1 cellular context compared by ENCODE assay signal in genomic region chrX:64975989-64976672, GRCh38.
TF ChIP-seq lines count a peak whose summit lies in the region.

TSS of gene ZC4H2 (minus strand) at chrX:64976450. CDS start at chrX:64976377, 73 bp downstream.

TF ChIP-seq in HepG2, 621 proteins besides CTCF, POLR2A, EP300 and RAD21 (continued from another document):
- peak; percentile 16; the same call in 1 of the 2 replicates for TF ChIP-seq ARID4A (CRISPR knock-in tag; IDR thresholded peaks at IDR 0.05; ENCODE audit: borderline replicate concordance)
- no peak for TF ChIP-seq FOSL1 (CRISPR knock-in tag; IDR thresholded peaks at IDR 0.05; ENCODE audit: borderline replicate concordance)
- no peak for TF ChIP-seq EEA1 (CRISPR knock-in tag; IDR thresholded peaks at IDR 0.05; ENCODE audit: borderline replicate concordance)
- TF ChIP-seq ZFX (CRISPR knock-in tag; IDR thresholded peaks at IDR 0.05; ENCODE audit: low read depth), result peak; percentile 40; the same call in 1 of the 2 replicates
- 0 out of 2 replicates have a peak, but pooled peaks have one; percentile 9 for TF ChIP-seq KMT2B (CRISPR knock-in tag; IDR thresholded peaks at IDR 0.05)
- TF ChIP-seq SAP130 (CRISPR knock-in tag; IDR thresholded peaks at IDR 0.05; ENCODE audit: low read depth), result peak; percentile 47
- TF ChIP-seq ZNF574 (CRISPR knock-in tag; IDR thresholded peaks at IDR 0.05), result peak; percentile 43; the same call in 1 of the 2 replicates
- TF ChIP-seq SOX13 (IDR thresholded peaks at IDR 0.05), result no peak
- peak in 1 of 2 experiments; percentile 26; a peak in 1 of 4 replicates for TF ChIP-seq SOX13 (CRISPR knock-in tag; conservative IDR thresholded peaks at IDR 0.05 in 1 of 2, IDR thresholded peaks at IDR 0.05 in 1 of 2)
- peak; percentile 47; the same call in 1 of the 2 replicates for TF ChIP-seq NR2C2 (CRISPR knock-in tag; IDR thresholded peaks at IDR 0.05; ENCODE audit: borderline replicate concordance)
- TF ChIP-seq ZFP36L1 (CRISPR knock-in tag; IDR thresholded peaks at IDR 0.05), result no peak
- TF ChIP-seq DRAP1 (CRISPR knock-in tag; IDR thresholded peaks at IDR 0.05), result 0 out of 2 replicates have a peak, but pooled peaks have one; percentile 15
- peak; percentile 55 for TF ChIP-seq SUZ12 (IDR thresholded peaks at IDR 0.05; ENCODE audit: low read depth, low read length)
- no peak for TF ChIP-seq RFXAP (CRISPR knock-in tag; IDR thresholded peaks at IDR 0.05; ENCODE audit: borderline replicate concordance)
- 0 out of 2 replicates have a peak, but pooled peaks have one; percentile 25 for TF ChIP-seq POLR2G (IDR thresholded peaks at IDR 0.05; ENCODE audit: low read depth, low read length)
- no peak for TF ChIP-seq TFDP2 (CRISPR knock-in tag; IDR thresholded peaks at IDR 0.05)
- TF ChIP-seq ZBTB40 (IDR thresholded peaks at IDR 0.05), result no peak
- no peak for TF ChIP-seq ZBTB40 (CRISPR knock-in tag; IDR thresholded peaks at IDR 0.05)
- no peak for TF ChIP-seq JARID2 (CRISPR knock-in tag; IDR thresholded peaks at IDR 0.05; ENCODE audit: insufficient replicate concordance)
- peak; percentile 82 for TF ChIP-seq ELF1 (CRISPR knock-in tag; IDR thresholded peaks at IDR 0.05)
- TF ChIP-seq PHF21A (CRISPR knock-in tag; IDR thresholded peaks at IDR 0.05), result no peak
- TF ChIP-seq ZNF510 (CRISPR knock-in tag; IDR thresholded peaks at IDR 0.05; ENCODE audit: low read depth), result no peak
- no peak for TF ChIP-seq RFX5 (IDR thresholded peaks at IDR 0.05; ENCODE audit: low read depth, low read length)
- peak; percentile 12; the same call in 1 of the 2 replicates for TF ChIP-seq PATZ1 (CRISPR knock-in tag; IDR thresholded peaks at IDR 0.05)
- TF ChIP-seq THAP11 (CRISPR knock-in tag; IDR thresholded peaks at IDR 0.05), result peak; percentile 97
- TF ChIP-seq ZNF143 (CRISPR knock-in tag; IDR thresholded peaks at IDR 0.05), result peak; percentile 93
- 0 out of 2 replicates have a peak, but pooled peaks have one; percentile 23 for TF ChIP-seq PPARG (CRISPR knock-in tag; conservative IDR thresholded peaks at IDR 0.05)
- peak; percentile 77 for TF ChIP-seq GABPB1 (CRISPR knock-in tag; IDR thresholded peaks at IDR 0.05)
